ENCODE assay signal across 1 cellular context in the genomic region with DNA sequence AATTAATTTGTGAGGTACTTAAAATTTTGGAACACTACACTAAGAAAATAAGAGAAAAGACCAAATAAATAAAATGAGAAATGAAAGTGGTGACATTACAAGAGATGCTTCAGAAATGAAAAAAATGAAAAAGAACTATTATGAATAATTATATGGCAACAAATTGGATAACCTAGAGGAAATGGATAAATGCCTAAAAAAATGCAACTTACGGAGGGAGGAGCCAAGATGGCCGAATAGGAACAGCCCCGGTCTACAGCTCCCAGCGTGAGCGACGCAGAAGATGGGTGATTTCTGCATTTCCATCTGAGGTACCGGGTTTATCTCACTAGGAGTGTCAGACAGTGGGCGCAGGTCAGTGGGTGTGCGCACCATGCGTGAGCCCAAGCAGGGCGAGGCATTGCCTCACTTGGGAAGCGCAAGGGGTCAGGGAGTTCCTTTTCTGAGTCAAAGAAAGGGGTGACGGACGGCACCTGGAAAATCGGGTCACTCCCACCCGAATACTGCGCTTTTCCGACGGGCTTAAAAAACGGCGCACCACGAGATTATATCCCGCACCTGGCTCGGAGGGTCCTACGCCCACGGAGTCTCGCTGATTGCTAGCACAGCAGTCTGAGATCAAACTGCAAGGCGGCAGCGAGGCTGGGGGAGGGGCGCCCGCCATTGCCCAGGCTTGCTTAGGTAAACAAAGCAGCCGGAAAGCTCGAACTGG.
TF ChIP-seq lines count a peak whose summit lies in the region.

No MANE protein-coding gene starts in this region.

TF ChIP-seq in HCT116, 20 proteins besides CTCF, POLR2A, EP300 and RAD21:
- peak; percentile 79 for TF ChIP-seq YY1 (IDR thresholded peaks at IDR 0.05; ENCODE audit: extremely low read depth, insufficient replicate concordance, low read depth, low read length)
- peak; percentile 45; the same call in 1 of the 2 replicates for TF ChIP-seq POLR2AphosphoS5 (IDR thresholded peaks at IDR 0.05; ENCODE audit: low read depth, low read length)
